20 cellular contexts compared by ENCODE assay signal in the genomic region with DNA sequence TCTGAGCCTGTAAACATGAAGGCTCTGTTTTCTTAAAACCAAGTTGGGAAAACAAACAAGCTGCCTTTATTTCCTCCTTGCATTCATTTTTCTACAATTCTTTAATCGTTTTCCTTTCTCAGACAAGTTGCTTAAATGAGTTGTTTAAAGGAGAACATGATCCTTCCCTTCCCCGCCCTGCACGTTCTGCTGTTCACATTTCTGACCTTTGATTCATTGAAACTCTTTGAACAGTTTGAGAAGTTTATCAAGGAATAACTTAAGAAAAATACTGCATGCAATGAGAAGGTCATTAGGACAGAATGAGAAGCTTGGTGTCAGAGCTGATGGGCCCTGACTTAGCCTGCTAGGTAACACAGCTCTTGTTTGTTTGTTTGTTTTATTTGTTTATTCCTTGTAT.
"Had no signal": no experiment of that assay in that cellular context is flagged by ENCODE, and none has a peak within 500 bp of the region (broad histone marks: within the 10 kb centered on the region; RNA-seq: fewer than 3 reads in every experiment).

No MANE protein-coding gene starts in this region.

- H3K27me3 ChIP-seq: heart left ventricle, neutrophil, stomach, transverse colon had no signal

- H3K4me3 ChIP-seq: heart left ventricle, left ventricle myocardium inferior, lower lobe of right lung, skin epidermis, stomach, thoracic aorta, transverse colon had no signal

- H3K9me3 Mint-ChIP-seq: memory B cell, mesothelial cell of epicardium had no signal

- H3K4me3 Mint-ChIP-seq: memory B cell; mesothelial cell of epicardium; natural killer cell treated with Interleukin-12 subunit alpha and Interleukin-12 subunit beta and Interleukin-15 and Interleukin-18, amount 100 ng/mL, for 72 hours had no signal

- H3K27ac ChIP-seq: heart left ventricle, left ventricle myocardium inferior, lower lobe of right lung, neutrophil, skin epidermis, stomach, thoracic aorta had no signal

- H3K4me1 Mint-ChIP-seq: memory B cell had no signal

- H3K36me3 Mint-ChIP-seq: memory B cell; mesothelial cell of epicardium; natural killer cell treated with Interleukin-12 subunit alpha and Interleukin-12 subunit beta and Interleukin-15 and Interleukin-18, amount 100 ng/mL, for 72 hours had no signal

- H3K36me3 ChIP-seq: heart left ventricle, left ventricle myocardium inferior, lower lobe of right lung, neutrophil, stomach, thoracic aorta, transverse colon had no signal

- H3K4me1 ChIP-seq: lower lobe of right lung, transverse colon had no signal

- ATAC-seq: esophagus mucosa; heart left ventricle; lower lobe of right lung; natural killer cell treated with Interleukin-12 subunit alpha and Interleukin-12 subunit beta and Interleukin-15 and Interleukin-18, amount 100 ng/mL, for 72 hours; sciatic nerve had no signal

- H3K27me3 Mint-ChIP-seq: memory B cell had no signal

- H3K9me3 ChIP-seq: heart left ventricle, left ventricle myocardium inferior, lower lobe of right lung, neutrophil, stomach, thoracic aorta, transverse colon had no signal

- H3K27ac Mint-ChIP-seq: memory B cell; mesothelial cell of epicardium; natural killer cell treated with Interleukin-12 subunit alpha and Interleukin-12 subunit beta and Interleukin-15 and Interleukin-18, amount 100 ng/mL, for 72 hours had no signal

- DNase-seq: effector memory CD4-positive, alpha-beta T cell; heart left ventricle; hypothalamus; islet precursor cell; left ventricle myocardium inferior; lower lobe of right lung; posterior cingulate gyrus; stimulated activated CD4-positive, alpha-beta T cell treated with anti-CD3 and anti-CD28 coated beads, Interleukin-12 subunit alpha, Interleukin-12 subunit beta, amount 100 ng/mL, for 4 hours; stimulated activated naive CD4-positive, alpha-beta T cell; stomach; substantia nigra; transverse colon had no signal
